Comparison of ENCODE assay signal across 2 cellular contexts in the genomic region with DNA sequence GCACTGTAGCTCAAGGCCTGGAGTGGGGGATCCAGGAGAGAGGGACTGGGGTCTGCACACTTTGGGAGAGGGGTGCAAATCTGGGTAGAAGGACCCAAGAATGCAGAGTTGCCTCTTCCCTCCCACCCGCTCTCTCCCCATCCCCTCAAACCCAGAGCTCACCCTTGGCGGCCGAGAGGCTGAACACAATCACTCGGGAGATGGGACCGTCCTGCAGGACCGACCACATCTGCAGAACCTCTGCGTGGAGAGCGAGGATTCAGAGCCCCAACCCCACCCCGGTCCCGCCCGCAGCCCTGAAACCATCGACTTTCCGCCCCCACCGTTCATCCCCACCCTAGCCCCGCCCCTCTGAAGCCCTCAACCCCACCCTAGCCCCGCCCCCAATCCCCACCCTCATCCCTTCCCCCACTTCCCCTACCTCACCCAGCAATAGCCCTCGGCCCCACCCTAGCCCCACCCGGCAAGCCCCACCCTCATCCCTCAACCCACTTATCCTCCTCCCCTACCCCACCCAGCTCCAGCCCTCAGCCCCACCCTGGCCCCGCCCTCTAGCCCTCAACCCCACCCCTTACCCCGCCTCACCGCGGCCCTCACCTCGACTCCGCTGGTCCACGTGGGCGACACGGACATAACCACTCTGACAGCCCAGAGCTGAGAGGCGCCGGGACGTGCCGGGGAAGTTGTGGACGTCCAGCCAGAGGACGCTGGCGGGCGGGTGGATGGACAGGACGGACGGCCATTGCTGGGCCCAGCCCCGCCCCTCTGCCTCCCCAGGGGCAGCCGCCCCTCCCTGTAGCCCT.
TF ChIP-seq lines count a peak whose summit lies in the region.

No MANE protein-coding gene starts in this region.

TF ChIP-seq in Ishikawa, 13 proteins besides CTCF, POLR2A, EP300 and RAD21:
- TF ChIP-seq, protein P1, sequence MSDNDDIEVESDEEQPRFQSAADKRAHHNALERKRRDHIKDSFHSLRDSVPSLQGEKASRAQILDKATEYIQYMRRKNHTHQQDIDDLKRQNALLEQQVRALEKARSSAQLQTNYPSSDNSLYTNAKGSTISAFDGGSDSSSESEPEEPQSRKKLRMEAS (IDR thresholded peaks at IDR 0.05), result peak; percentile 97
- TF ChIP-seq NFIC (IDR thresholded peaks at IDR 0.05) (no peak), EGR1 (IDR thresholded peaks at IDR 0.05) (no peak)
- TF ChIP-seq, protein P2, sequence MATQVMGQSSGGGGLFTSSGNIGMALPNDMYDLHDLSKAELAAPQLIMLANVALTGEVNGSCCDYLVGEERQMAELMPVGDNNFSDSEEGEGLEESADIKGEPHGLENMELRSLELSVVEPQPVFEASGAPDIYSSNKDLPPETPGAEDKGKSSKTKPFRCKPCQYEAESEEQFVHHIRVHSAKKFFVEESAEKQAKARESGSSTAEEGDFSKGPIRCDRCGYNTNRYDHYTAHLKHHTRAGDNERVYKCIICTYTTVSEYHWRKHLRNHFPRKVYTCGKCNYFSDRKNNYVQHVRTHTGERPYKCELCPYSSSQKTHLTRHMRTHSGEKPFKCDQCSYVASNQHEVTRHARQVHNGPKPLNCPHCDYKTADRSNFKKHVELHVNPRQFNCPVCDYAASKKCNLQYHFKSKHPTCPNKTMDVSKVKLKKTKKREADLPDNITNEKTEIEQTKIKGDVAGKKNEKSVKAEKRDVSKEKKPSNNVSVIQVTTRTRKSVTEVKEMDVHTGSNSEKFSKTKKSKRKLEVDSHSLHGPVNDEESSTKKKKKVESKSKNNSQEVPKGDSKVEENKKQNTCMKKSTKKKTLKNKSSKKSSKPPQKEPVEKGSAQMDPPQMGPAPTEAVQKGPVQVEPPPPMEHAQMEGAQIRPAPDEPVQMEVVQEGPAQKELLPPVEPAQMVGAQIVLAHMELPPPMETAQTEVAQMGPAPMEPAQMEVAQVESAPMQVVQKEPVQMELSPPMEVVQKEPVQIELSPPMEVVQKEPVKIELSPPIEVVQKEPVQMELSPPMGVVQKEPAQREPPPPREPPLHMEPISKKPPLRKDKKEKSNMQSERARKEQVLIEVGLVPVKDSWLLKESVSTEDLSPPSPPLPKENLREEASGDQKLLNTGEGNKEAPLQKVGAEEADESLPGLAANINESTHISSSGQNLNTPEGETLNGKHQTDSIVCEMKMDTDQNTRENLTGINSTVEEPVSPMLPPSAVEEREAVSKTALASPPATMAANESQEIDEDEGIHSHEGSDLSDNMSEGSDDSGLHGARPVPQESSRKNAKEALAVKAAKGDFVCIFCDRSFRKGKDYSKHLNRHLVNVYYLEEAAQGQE (IDR thresholded peaks at IDR 0.05; ENCODE audit: low read depth), result no peak
- TF ChIP-seq, protein P3, sequence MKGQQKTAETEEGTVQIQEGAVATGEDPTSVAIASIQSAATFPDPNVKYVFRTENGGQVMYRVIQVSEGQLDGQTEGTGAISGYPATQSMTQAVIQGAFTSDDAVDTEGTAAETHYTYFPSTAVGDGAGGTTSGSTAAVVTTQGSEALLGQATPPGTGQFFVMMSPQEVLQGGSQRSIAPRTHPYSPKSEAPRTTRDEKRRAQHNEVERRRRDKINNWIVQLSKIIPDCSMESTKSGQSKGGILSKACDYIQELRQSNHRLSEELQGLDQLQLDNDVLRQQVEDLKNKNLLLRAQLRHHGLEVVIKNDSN (IDR thresholded peaks at IDR 0.05), result peak; percentile 72

TF ChIP-seq in H1, 55 proteins besides CTCF, POLR2A, EP300 and RAD21:
- TF ChIP-seq, protein P1 (IDR thresholded peaks at IDR 0.05), result peak; percentile 92
- peak in 1 of 2 experiments; percentile 74; a peak in 2 of 4 replicates for TF ChIP-seq SIN3A (conservative IDR thresholded peaks at IDR 0.05 in 1 of 2, IDR thresholded peaks at IDR 0.05 in 1 of 2; ENCODE audit: low read depth in 1 of 2, low read length in 2 of 2)
- no peak for TF ChIP-seq KDM5A (IDR thresholded peaks at IDR 0.05; ENCODE audit: low read length)
- no peak for TF ChIP-seq SUZ12 (IDR thresholded peaks at IDR 0.05; ENCODE audit: low read length)
- no peak for TF ChIP-seq HDAC2 (IDR thresholded peaks at IDR 0.05; ENCODE audit: borderline replicate concordance in 1 of 2, low read depth in 2 of 2, low read length in 2 of 2)
- no peak for TF ChIP-seq FOSL1 (IDR thresholded peaks at IDR 0.05; ENCODE audit: insufficient read depth, low read depth, low read length)
- no peak; the same call in 1 of the 2 replicates for TF ChIP-seq CREB1 (IDR thresholded peaks at IDR 0.05)
- TF ChIP-seq POU5F1 (IDR thresholded peaks at IDR 0.05; ENCODE audit: low read depth, low read length), result no peak
- TF ChIP-seq YY1 (IDR thresholded peaks at IDR 0.05; ENCODE audit: low read depth, low read length), result peak; percentile 76
- TF ChIP-seq TCF12 (IDR thresholded peaks at IDR 0.05; ENCODE audit: low read depth, low read length), result no peak
- TF ChIP-seq SAP30 (IDR thresholded peaks at IDR 0.05; ENCODE audit: insufficient read depth, insufficient replicate concordance, low read length), result peak; percentile 32
- TF ChIP-seq, protein P4, sequence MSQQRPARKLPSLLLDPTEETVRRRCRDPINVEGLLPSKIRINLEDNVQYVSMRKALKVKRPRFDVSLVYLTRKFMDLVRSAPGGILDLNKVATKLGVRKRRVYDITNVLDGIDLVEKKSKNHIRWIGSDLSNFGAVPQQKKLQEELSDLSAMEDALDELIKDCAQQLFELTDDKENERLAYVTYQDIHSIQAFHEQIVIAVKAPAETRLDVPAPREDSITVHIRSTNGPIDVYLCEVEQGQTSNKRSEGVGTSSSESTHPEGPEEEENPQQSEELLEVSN (IDR thresholded peaks at IDR 0.05), result peak; percentile 59
- no peak for TF ChIP-seq CBX8 (IDR thresholded peaks at IDR 0.05; ENCODE audit: borderline replicate concordance, low read depth, low read length)
- TF ChIP-seq EGR1 (IDR thresholded peaks at IDR 0.05; ENCODE audit: borderline replicate concordance, low read depth, low read length), result no peak
- no peak for TF ChIP-seq CBX5 (IDR thresholded peaks at IDR 0.05; ENCODE audit: low read depth, low read length)
- no peak for TF ChIP-seq TAF1 (IDR thresholded peaks at IDR 0.05; ENCODE audit: low read depth, low read length)
- TF ChIP-seq, protein P5, sequence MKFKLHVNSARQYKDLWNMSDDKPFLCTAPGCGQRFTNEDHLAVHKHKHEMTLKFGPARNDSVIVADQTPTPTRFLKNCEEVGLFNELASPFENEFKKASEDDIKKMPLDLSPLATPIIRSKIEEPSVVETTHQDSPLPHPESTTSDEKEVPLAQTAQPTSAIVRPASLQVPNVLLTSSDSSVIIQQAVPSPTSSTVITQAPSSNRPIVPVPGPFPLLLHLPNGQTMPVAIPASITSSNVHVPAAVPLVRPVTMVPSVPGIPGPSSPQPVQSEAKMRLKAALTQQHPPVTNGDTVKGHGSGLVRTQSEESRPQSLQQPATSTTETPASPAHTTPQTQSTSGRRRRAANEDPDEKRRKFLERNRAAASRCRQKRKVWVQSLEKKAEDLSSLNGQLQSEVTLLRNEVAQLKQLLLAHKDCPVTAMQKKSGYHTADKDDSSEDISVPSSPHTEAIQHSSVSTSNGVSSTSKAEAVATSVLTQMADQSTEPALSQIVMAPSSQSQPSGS (IDR thresholded peaks at IDR 0.05; ENCODE audit: low read length), result no peak
- TF ChIP-seq KDM4A (IDR thresholded peaks at IDR 0.05; ENCODE audit: low read depth, low read length, severe bottlenecking), result peak; percentile 32
TF ChIP-seq in H1: peak in this region for 6.
